Comparison of ENCODE assay signal across 8 cellular contexts in genomic region chr2:207505180-207505579, GRCh38. TPM values are rescaled to one million over a fixed set of nuclear protein-coding genes. Genes with fewer than 3 reads are reported as not detected.
DNase-seq lines count a peak whose midpoint lies in the region; ATAC-seq and TF ChIP-seq lines count a peak whose summit lies in the region.

No MANE protein-coding gene starts in this region.

- no TSS peak for BruUV-seq in Panc1 (replicated peaks; lab: Mats Ljungman, UMichigan)

- peak; percentile 50; the same call in 1 of the 2 replicates for ATAC-seq in Panc1

- 57 to 67% (median 66%) methylated on average over 3 of the region's 3 CpGs for WGBS in adrenal gland, 4 donors

- H3K27me3 ChIP-seq in Panc1 (ENCODE audit: control insufficient read depth, insufficient read depth, low read length) (no peaks in the 10 kb centered on the region), MM.1S (replicated peaks; ENCODE audit: insufficient read depth, low read length) (no peaks in the 10 kb centered on the region), adrenal gland (no peaks in the 10 kb centered on the region)

- no peak overlapping the region for H3K9ac ChIP-seq in MM.1S (ENCODE audit: low read length)

- in situ Hi-C loops in Panc1 (cut with HindIII; ENCODE audit: low pct_unique_long_range_greater_than_20kb, low sequenced_read_pairs), result no loop called here

- CTCF ChIA-PET in Panc1 (lab: Charles Lee), result interaction anchor here (0.6 kb wide), 1 partner anchor 412 kb away, joined by 3 read pairs; no protein-coding TSS in a partner anchor

- H3K36me3 ChIP-seq in Panc1 (ENCODE audit: control insufficient read depth, insufficient read depth, low read length) (no peaks in the 10 kb centered on the region), MM.1S (replicated peaks; ENCODE audit: insufficient read depth, low read length) (no peaks in the 10 kb centered on the region), adrenal gland (replicated peaks in 1 of 2) (no peaks in the 10 kb centered on the region)

- no peak overlapping the region for H3K4me3 ChIP-seq in Panc1 (ENCODE audit: low read depth in 2 of 2, low read length in 2 of 2)
- no peak overlapping the region for H3K4me3 ChIP-seq in skin epidermis
- H3K4me3 ChIP-seq in MM.1S (ENCODE audit: low read length), result no peak overlapping the region
- H3K4me3 ChIP-seq in adrenal gland, result no peak overlapping the region

- no peak overlapping the region for H2AFZ ChIP-seq in MM.1S (ENCODE audit: low read length)

- POLR2A ChIA-PET in Panc1 (lab: Charles Lee), result interaction anchor here (1.7 kb wide), 1 partner anchor 28 kb away, joined by 4 read pairs; no protein-coding TSS in a partner anchor

- H3K4me1 ChIP-seq in Panc1 (ENCODE audit: control insufficient read depth, insufficient read depth, low read length) (peaks cover 4% of the 10 kb centered on the region), MM.1S (ENCODE audit: low read length) (peaks cover 13% of the 10 kb centered on the region), adrenal gland (replicated peaks in 1 of 2) (peaks cover 0 to 17% of the 10 kb centered on the region in 2 donors)

- no peaks in the 10 kb centered on the region for H3K9me2 ChIP-seq in MM.1S (replicated peaks; ENCODE audit: insufficient read depth, low read length)

- no peak overlapping the region for H3K4me2 ChIP-seq in MM.1S (ENCODE audit: low read depth, low read length)

- intact Hi-C loops in Panc1 (cut with micrococcal nuclease; ENCODE audit: unreplicated experiment), result no loop called here
- intact Hi-C loops in adrenal gland (cut with DNase I), result no loop called here

- H3F3A ChIP-seq in MM.1S (ENCODE audit: insufficient read depth, low read length), result no peaks in the 10 kb centered on the region

- no peaks in the 10 kb centered on the region for H3K79me2 ChIP-seq in MM.1S (ENCODE audit: low read length)

- H3K27ac ChIP-seq in Panc1 (ENCODE audit: low read length), result no peak overlapping the region
- peak overlapping the region; percentile 96 for H3K27ac ChIP-seq in epithelial cell of prostate
- H3K27ac ChIP-seq in skin epidermis, result peak overlapping the region in 18 of 21 experiments; percentile 2 to 79 (median 54)
- no peak overlapping the region for H3K27ac ChIP-seq in MM.1S (ENCODE audit: low read length)
- H3K27ac ChIP-seq in adrenal gland, result peak overlapping the region in 1 of 5 donors; percentile 48

- no peaks in the 10 kb centered on the region for H4K20me1 ChIP-seq in MM.1S (ENCODE audit: insufficient read depth, low read length)

- DNase-seq in NOMO-1 treated with DMSO at 0.1 percent for 48 hours (lab: John Stamatoyannopoulos, UW; ENCODE audit: unreplicated experiment) (peak; percentile 50), NOMO-1 treated with dmso at 0.1 percent for 144 hours (lab: John Stamatoyannopoulos, UW; ENCODE audit: unreplicated experiment) (no peak), Panc1 (ENCODE audit: low read depth, low spot score) (no peak), epithelial cell of prostate (ENCODE audit: low read depth, low spot score) (no peak), MM.1S (no peak), adrenal gland (no peak)
- no peak for DNase-seq in NK-92 treated with Interleukin-12 subunit alpha and Interleukin-12 subunit beta, amount 100 ng/mL, for 24 hours (lab: John Stamatoyannopoulos, UW)

- no peak for TF ChIP-seq POLR2A in adrenal gland (IDR thresholded peaks at IDR 0.05)

- TF ChIP-seq CTCF in Panc1 (IDR thresholded peaks at IDR 0.05), result no peak
- TF ChIP-seq CTCF in MM.1S (IDR thresholded peaks at IDR 0.05; ENCODE audit: low read length), result no peak
- TF ChIP-seq CTCF in adrenal gland (IDR thresholded peaks at IDR 0.05), result no peak

- H3K9me3 ChIP-seq in Panc1 (ENCODE audit: control insufficient read depth, insufficient read depth, low read depth, low read length) (peaks cover 3% of the 10 kb centered on the region; the same call in 1 of the 2 replicates), MM.1S (replicated peaks; ENCODE audit: insufficient read depth, low read length) (no peaks in the 10 kb centered on the region), adrenal gland (replicated peaks in 1 of 3) (no peaks in the 10 kb centered on the region)

RNA-seq across cellular contexts. Expression of gene CREB1, which starts 24.6 kb away (rescaled TPM):
- total RNA-seq in Panc1 (2021; ENCODE audit: unreplicated experiment), result 31.1 TPM
- 16.3 TPM for polyA plus RNA-seq in Panc1 (2012; ENCODE audit: insufficient read length)
- 10 to 100 TPM; 24.8 to 77.8 (median 42.1) TPM for total RNA-seq in adrenal gland
- 10 to 100 TPM in 1 of 3 donors, 1 to 10 TPM in 2; 3.2 to 29.7 (median 7.2) TPM for polyA plus RNA-seq in adrenal gland

Comparison
In these comparisons a context has a peak if more than half of its experiments do, and no peak if none do; other contexts are left out.
1. H3K27ac ChIP-seq: peak in epithelial cell of prostate (single experiment) and skin epidermis (18 of 21); none in Panc1 (single experiment) and MM.1S (single experiment).